ENCODE assay signal across 8 cellular contexts in the genomic region with DNA sequence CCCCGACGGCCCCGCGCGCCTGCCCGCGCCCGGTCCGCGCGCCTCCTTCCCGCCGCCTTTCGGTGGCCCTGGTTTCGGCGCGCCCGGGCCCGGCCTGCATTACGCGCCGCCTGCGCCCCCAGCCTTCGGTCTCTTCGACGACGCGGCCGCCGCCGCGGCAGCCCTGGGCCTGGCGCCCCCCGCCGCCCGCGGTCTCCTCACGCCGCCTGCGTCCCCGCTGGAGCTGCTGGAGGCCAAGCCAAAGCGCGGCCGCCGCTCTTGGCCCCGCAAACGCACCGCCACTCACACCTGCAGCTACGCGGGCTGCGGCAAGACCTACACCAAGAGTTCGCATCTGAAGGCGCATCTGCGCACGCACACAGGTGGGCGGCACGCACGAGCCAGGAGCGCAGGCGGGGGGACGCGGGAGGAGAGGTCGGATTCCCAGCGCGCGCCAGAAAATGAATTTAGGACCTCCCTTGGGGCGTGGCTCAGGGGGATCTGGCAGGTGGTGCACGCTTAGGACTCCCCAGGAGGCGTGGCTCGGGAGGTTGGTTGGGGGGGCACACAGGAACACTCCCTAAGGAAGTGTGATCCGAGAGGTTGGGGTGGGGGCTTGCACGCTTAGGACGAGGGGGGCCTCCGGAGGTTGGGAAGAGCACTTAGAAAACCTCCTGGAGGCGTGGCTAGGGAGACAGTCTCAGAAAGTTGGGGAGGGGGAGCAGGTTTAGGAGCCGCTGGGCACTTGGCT. TPM values are rescaled to one million over a fixed set of nuclear protein-coding genes. Genes with fewer than 3 reads are reported as not detected.
DNase-seq lines count a peak whose midpoint lies in the region; ATAC-seq and TF ChIP-seq lines count a peak whose summit lies in the region.

No MANE protein-coding gene starts in this region.

- H3K9me1 ChIP-seq in IMR-90 (ENCODE audit: insufficient read depth, low read length), result peaks cover 3% of the 10 kb centered on the region; the same call in 1 of the 2 replicates

- CTCF ChIA-PET in BJ (lab: Yijun Ruan, JAX), result interaction anchor here (0.6 to 1.2 kb wide), 2 partner anchors 33 to 52 kb away, joined by 3 to 4 read pairs; no protein-coding TSS in a partner anchor
- CTCF ChIA-PET in IMR-90 (lab: Yijun Ruan, JAX), result interaction anchor here (1.0 to 1.7 kb wide), 2 partner anchors 48 to 57 kb away, joined by 3 to 4 read pairs; no protein-coding TSS in a partner anchor
- CTCF ChIA-PET in GM10248 (lab: Yijun Ruan, JAX), result no interaction called here

- DNase-seq in BJ (ENCODE audit: low read depth), result no peak
- DNase-seq in IMR-90, result no peak
- peak; percentile 50 to 56 for DNase-seq in activated T-cell treated with anti-CD3 and anti-CD28 coated beads, Interleukin-2, amount 50 U/mL, for 48 hours
- DNase-seq in glutamatergic neuron, result peak; percentile 29
- DNase-seq in progenitor cell of endocrine pancreas (ENCODE audit: low spot score, unreplicated experiment), result peak; percentile 38
- no peak for DNase-seq in cerebellar nuclear complex (lab: John Stamatoyannopoulos, UW)
- no peak for DNase-seq in GM10248 (ENCODE audit: extremely low spot score)

- no peak for TF ChIP-seq RAD21 in IMR-90 (IDR thresholded peaks at IDR 0.05; ENCODE audit: low read length)

- no peak overlapping the region for H4K8ac ChIP-seq in IMR-90 (ENCODE audit: low read depth in 2 of 2, low read length in 2 of 2)

- H3K36me3 ChIP-seq in BJ (ENCODE audit: control insufficient read depth, insufficient read depth, low read length) (peaks cover 6% of the 10 kb centered on the region), IMR-90 (ENCODE audit: control insufficient read depth, insufficient read depth, low read length) (peaks cover 12% of the 10 kb centered on the region)

- intact Hi-C loops in IMR-90 (cut with micrococcal nuclease), result no loop called here

- H3K27ac ChIP-seq in IMR-90 (ENCODE audit: insufficient read depth, low read length), result peak overlapping the region; percentile 58; the same call in 1 of the 2 replicates

- H3K56ac ChIP-seq in IMR-90 (ENCODE audit: extremely low read depth, insufficient read depth, low read length), result no peak overlapping the region

- H2AFZ ChIP-seq in IMR-90 (replicated peaks; ENCODE audit: low read length, poor library complexity), result peak overlapping the region; percentile 79

- TF ChIP-seq POLR2A in IMR-90 (IDR thresholded peaks at IDR 0.05; ENCODE audit: low read depth, low read length), result peak; percentile 65

- H3K36me3 Mint-ChIP-seq in glutamatergic neuron (ENCODE audit: unreplicated experiment), result no peaks in the 10 kb centered on the region
- no peaks in the 10 kb centered on the region for H3K36me3 Mint-ChIP-seq in progenitor cell of endocrine pancreas (ENCODE audit: insufficient read depth)

- peaks cover 42% of the 10 kb centered on the region for H4K20me1 ChIP-seq in IMR-90 (ENCODE audit: insufficient read depth, low read length)

- no peak overlapping the region for H2BK15ac ChIP-seq in IMR-90 (ENCODE audit: low read depth, low read length)

- 0% methylated on average over 44 of the region's 76 CpGs; no CpG with 5 or more reads in 1 of the 2 experiments for WGBS in IMR-90 (ENCODE audit: extremely low coverage in 2 of 2, insufficient read length in 1 of 2), 2 experiments

- peak overlapping the region; percentile 34 for H2BK5ac ChIP-seq in IMR-90 (ENCODE audit: low read depth, low read length, poor library complexity, severe bottlenecking)

- H4K5ac ChIP-seq in IMR-90 (ENCODE audit: low read depth, low read length), result no peak overlapping the region

- H3K18ac ChIP-seq in IMR-90 (ENCODE audit: low read depth, low read length), result no peak overlapping the region

- no peak overlapping the region for H2BK20ac ChIP-seq in IMR-90 (ENCODE audit: low read depth, low read length)

- peaks cover 3% of the 10 kb centered on the region for H3K9me3 Mint-ChIP-seq in glutamatergic neuron (ENCODE audit: unreplicated experiment)
- no peaks in the 10 kb centered on the region for H3K9me3 Mint-ChIP-seq in progenitor cell of endocrine pancreas (ENCODE audit: low read depth)

- no peaks in the 10 kb centered on the region; the same call in 1 of the 2 replicates for H3K27me3 ChIP-seq in BJ (ENCODE audit: control insufficient read depth, insufficient read depth, low read length)
- no peaks in the 10 kb centered on the region for H3K27me3 ChIP-seq in IMR-90 (ENCODE audit: control insufficient read depth, insufficient read depth, low read length)

- dilution Hi-C loops in IMR-90 (cut with HindIII; ENCODE audit: low sequenced_read_pairs, unreplicated experiment), result no loop called here

- no peaks in the 10 kb centered on the region for H3K9me3 ChIP-seq in IMR-90 (ENCODE audit: control insufficient read depth, insufficient read depth, low read length)

- BruUV-seq in IMR-90 (replicated peaks; lab: Mats Ljungman, UMichigan), result no TSS peak

- H4K91ac ChIP-seq in IMR-90 (ENCODE audit: insufficient read depth, low read depth, low read length), result no peak overlapping the region

- H3K9ac ChIP-seq in IMR-90 (ENCODE audit: low read depth, low read length), result peak overlapping the region; percentile 74

- H3K4me2 ChIP-seq in IMR-90 (ENCODE audit: low read depth, low read length), result peak overlapping the region; percentile 97

- no peak overlapping the region for H3K27ac Mint-ChIP-seq in glutamatergic neuron (ENCODE audit: unreplicated experiment)
- H3K27ac Mint-ChIP-seq in progenitor cell of endocrine pancreas, result no peak overlapping the region

- in situ Hi-C loops in IMR-90 (cut with MboI; ENCODE audit: low sequenced_read_pairs), result no loop called here

- no peak overlapping the region for H2BK120ac ChIP-seq in IMR-90 (ENCODE audit: low read depth, low read length)

- POLR2A ChIA-PET in BJ (lab: Charles Lee), result interaction anchor here (0.6 kb wide), 1 partner anchor 13 kb away, joined by 3 read pairs; no protein-coding TSS in a partner anchor
- POLR2A ChIA-PET in IMR-90 (lab: Charles Lee; ENCODE audit: unreplicated experiment), result interaction anchor here (0.6 kb wide), 2 partner anchors 57 to 122 kb away, joined by 4 to 14 read pairs; no protein-coding TSS in a partner anchor
- POLR2A ChIA-PET in GM10248 (lab: Yijun Ruan, JAX), result interaction anchor here (1.8 kb wide), 1 partner anchor 13 kb away, joined by 16 read pairs; no protein-coding TSS in a partner anchor

- H3K4me3 ChIP-seq in BJ (ENCODE audit: low read depth, low read length) (peak overlapping the region; percentile 68), IMR-90 (ENCODE audit: insufficient read depth, low read depth, low read length) (peak overlapping the region; percentile 96)

- H2AK5ac ChIP-seq in IMR-90 (ENCODE audit: low read depth, low read length), result peak overlapping the region; percentile 36; the same call in 1 of the 2 replicates

- H3K4me1 Mint-ChIP-seq in glutamatergic neuron (ENCODE audit: low read depth, unreplicated experiment), result peaks cover 3% of the 10 kb centered on the region
- peaks cover 7% of the 10 kb centered on the region for H3K4me1 Mint-ChIP-seq in progenitor cell of endocrine pancreas (ENCODE audit: low read depth)

- peak overlapping the region; percentile 79; the same call in 1 of the 2 replicates for H3K14ac ChIP-seq in IMR-90 (replicated peaks; ENCODE audit: low read depth, low read length)

- 0 out of 2 replicates have a peak overlapping the region, but pooled peaks have one; percentile 13 for H3K4ac ChIP-seq in IMR-90 (ENCODE audit: low read depth, low read length)

- peaks cover 2 to 35% of the 10 kb centered on the region in 2 experiments; a peak in 3 of 4 replicates for H3K79me1 ChIP-seq in IMR-90 (ENCODE audit: low read depth in 1 of 2, low read length in 2 of 2)

- no peak overlapping the region; the same call in 1 of the 2 replicates for H3K23ac ChIP-seq in IMR-90 (ENCODE audit: low read depth, low read length)

- TF ChIP-seq CTCF in BJ (IDR thresholded peaks at IDR 0.05; ENCODE audit: insufficient read depth, low read depth, low read length), result no peak
- TF ChIP-seq CTCF in IMR-90 (conservative IDR thresholded peaks at IDR 0.05; ENCODE audit: low read depth, low read length), result no peak
- no peak for TF ChIP-seq CTCF in glutamatergic neuron (IDR thresholded peaks at IDR 0.05; ENCODE audit: partially characterized antibody, unreplicated experiment)
- TF ChIP-seq CTCF in progenitor cell of endocrine pancreas (IDR thresholded peaks at IDR 0.05; ENCODE audit: unreplicated experiment), result no peak
- no peak for TF ChIP-seq CTCF in GM10248 (IDR thresholded peaks at IDR 0.05; ENCODE audit: control extremely low read depth, extremely low read depth, low read depth, missing control alignments)

- H3K4me1 ChIP-seq in IMR-90 (ENCODE audit: control insufficient read depth, insufficient read depth, low read length), result peaks cover 19% of the 10 kb centered on the region

- H3K27me3 Mint-ChIP-seq in glutamatergic neuron (ENCODE audit: unreplicated experiment) (peaks cover 27% of the 10 kb centered on the region), progenitor cell of endocrine pancreas (peaks cover 70% of the 10 kb centered on the region)

- ATAC-seq in IMR-90 (ENCODE audit: low read depth) (no peak), HG03135 (IDR thresholded peaks at IDR 0.05; ENCODE audit: unreplicated experiment) (no peak)

- H3K4me3 Mint-ChIP-seq in glutamatergic neuron (ENCODE audit: unreplicated experiment) (peak overlapping the region; percentile 49), progenitor cell of endocrine pancreas (ENCODE audit: low read depth) (peak overlapping the region; percentile 66)

- peak overlapping the region; percentile 95 for H2AK9ac ChIP-seq in IMR-90 (replicated peaks; ENCODE audit: low read depth, low read length, poor library complexity)

TF ChIP-seq in IMR-90, 13 proteins besides CTCF, POLR2A, EP300 and RAD21 (continues in another document):
- TF ChIP-seq MXI1 (IDR thresholded peaks at IDR 0.05; ENCODE audit: borderline replicate concordance, low read depth, low read length) (no peak), BHLHE40 (IDR thresholded peaks at IDR 0.05; ENCODE audit: low read depth, low read length) (no peak), NFE2L2 (IDR thresholded peaks at IDR 0.05; ENCODE audit: low read depth, low read length) (no peak), MAFK (IDR thresholded peaks at IDR 0.05; ENCODE audit: low read depth, low read length) (no peak), FOS (IDR thresholded peaks at IDR 0.05; ENCODE audit: low read depth, low read length) (no peak), CHD1 (IDR thresholded peaks at IDR 0.05; ENCODE audit: low read depth, low read length) (peak; percentile 98), CEBPB (IDR thresholded peaks at IDR 0.05; ENCODE audit: low read depth, low read length) (no peak)

RNA-seq across cellular contexts. Expression of a gene that starts 1.2 kb away (rescaled TPM):
- polyA plus RNA-seq in BJ (2011; rRNA removed) (1.7 and 1.8 TPM in 2 replicates), IMR-90 (2012; rRNA removed) (34.4 and 38.9 TPM in 2 replicates)
- polyA minus RNA-seq in BJ (2011; rRNA and poly(A)+ RNA removed), result 2.3 and 2.6 TPM in 2 replicates
- total RNA-seq in IMR-90 (2012; rRNA removed) (1.1 and 3.3 TPM in 2 replicates), glutamatergic neuron (ENCODE audit: unreplicated experiment) (not detected), progenitor cell of endocrine pancreas (2.7 TPM in 2 replicates)
- polyA plus RNA-seq in IMR-90 (2012; cell fraction: cytosol; rRNA removed), result 49.1 and 78.5 TPM in 2 replicates
- 129 and 171 TPM in 2 replicates for polyA plus RNA-seq in IMR-90 (2012; cell fraction: nucleus; rRNA removed; ENCODE audit: low replicate concordance)

Comparison
In these comparisons a context has a peak if more than half of its experiments do, and no peak if none do; other contexts are left out.
1. DNase-seq: peak in activated T-cell treated with anti-CD3 and anti-CD28 coated beads, Interleukin-2, amount 50 U/mL, for 48 hours (2 of 2), glutamatergic neuron (single experiment) and progenitor cell of endocrine pancreas (single experiment); none in BJ (single experiment), IMR-90 (single experiment), cerebellar nuclear complex (0 of 2) and GM10248 (single experiment).